ENCODE assay signal across 9 cellular contexts in genomic region chr18:63079114-63079513, GRCh38.
A peak's percentile ranks its signal among the peaks of the same experiment; 100 is the strongest.
DNase-seq lines count a peak whose midpoint lies in the region; ATAC-seq, FAIRE-seq and TF ChIP-seq lines count a peak whose summit lies in the region.
"Had no signal": no experiment of that assay in that cellular context is flagged by ENCODE, and none has a peak within 500 bp of the region (broad histone marks: within the 10 kb centered on the region; RNA-seq: fewer than 3 reads in every experiment).

No MANE protein-coding gene starts in this region.

- CTCF ChIA-PET in GM12878 (lab: Yijun Ruan, JAX) = interaction anchor here (0.7 to 2.2 kb wide), 3 partner anchors 16 to 75 kb away, joined by 3 to 8 read pairs (median 3); no protein-coding TSS in a partner anchor
- CTCF ChIA-PET in CD8-positive, alpha-beta memory T cell (lab: Charles Lee) = no interaction called here

- TF ChIP-seq RAD21 in GM12878 (IDR thresholded peaks at IDR 0.05; ENCODE audit: insufficient read depth, low read depth, low read length) = no peak

- no peak overlapping the region for H2AFZ ChIP-seq in GM12878 (ENCODE audit: control insufficient read depth, low read depth, low read length)

- intact Hi-C loops in GM12878 (cut with micrococcal nuclease; ENCODE audit: unreplicated experiment) = loop anchor here (2.0 to 10.0 kb wide), 2 partner anchors 76 to 364 kb away; partner anchors contain the start of gene PHLPP1

- peak overlapping the region; percentile 51 for H3K27ac ChIP-seq in GM12878 (ENCODE audit: control insufficient read depth, insufficient read depth)
- H3K27ac ChIP-seq in CD8-positive, alpha-beta memory T cell (ENCODE audit: low read depth, low read length) = no peak overlapping the region

- peak; percentile 37 for ATAC-seq in GM21367 (IDR thresholded peaks at IDR 0.05; ENCODE audit: unreplicated experiment)
- ATAC-seq in HG03521 (IDR thresholded peaks at IDR 0.05; ENCODE audit: unreplicated experiment) = peak; percentile 43
- peak; percentile 72 for ATAC-seq in GM12878

- H3K27me3 ChIP-seq in GM12878 (replicated peaks in 1 of 2; ENCODE audit: control insufficient read depth in 2 of 2, insufficient read depth in 2 of 2, low read length in 1 of 2) = no peaks in the 10 kb centered on the region
- no peaks in the 10 kb centered on the region for H3K27me3 ChIP-seq in CD8-positive, alpha-beta memory T cell (ENCODE audit: insufficient read depth, low read length, poor library complexity, severe bottlenecking)

- BruUV-seq in GM12878 (replicated peaks; lab: Mats Ljungman, UMichigan) = no TSS peak

- H3K4me1 ChIP-seq in GM12878 (ENCODE audit: control insufficient read depth, insufficient read depth, low read length) = peaks cover 17% of the 10 kb centered on the region
- H3K4me1 ChIP-seq in CD8-positive, alpha-beta memory T cell (ENCODE audit: insufficient read depth, low read length) = peaks cover 4% of the 10 kb centered on the region

- peaks cover 11% of the 10 kb centered on the region for H3K27me3 Mint-ChIP-seq in T-helper 2 cell treated with Interferon-gamma antibody and Interleukin-4, amounts not matched to agents 5 μg/mL and 100 μg/mL, for 36 hours (ENCODE audit: low read depth)
- H3K27me3 Mint-ChIP-seq in CD8-positive, alpha-beta memory T cell = peaks cover 3 to 22% of the 10 kb centered on the region in 2 donors

- DNase-seq in GM12891 (ENCODE audit: insufficient read length, low spot score) (no peak), GM12878 (ENCODE audit: low read depth, low spot score) (peak; percentile 55), HPDE6-E6E7 (ENCODE audit: extremely low spot score) (no peak), NCI-H1417 treated with DMSO at 0.1 percent for 48 hours (lab: John Stamatoyannopoulos, UW) (no peak)
- no peak for DNase-seq in T-helper 2 cell treated with Interferon-gamma antibody and Interleukin-4, amounts not matched to agents 5 μg/mL and 100 μg/mL, for 36 hours (ENCODE audit: low spot score)
- DNase-seq in CD8-positive, alpha-beta memory T cell = no peak

- in situ Hi-C loops in GM12878 (cut with MboI) = no loop called here

- H3K9me3 Mint-ChIP-seq in T-helper 2 cell treated with Interferon-gamma antibody and Interleukin-4, amounts not matched to agents 5 μg/mL and 100 μg/mL, for 36 hours = peaks cover 21% of the 10 kb centered on the region
- peaks cover 0 to 12% (median 5%) of the 10 kb centered on the region in 5 donors for H3K9me3 Mint-ChIP-seq in CD8-positive, alpha-beta memory T cell

- no peaks in the 10 kb centered on the region for H4K20me1 ChIP-seq in GM12878 (ENCODE audit: control insufficient read depth, insufficient read depth)

- no peaks in the 10 kb centered on the region for H3K79me2 ChIP-seq in GM12878 (ENCODE audit: control insufficient read depth, insufficient read depth, low read length)

- H3K9me3 ChIP-seq in GM12878 (replicated peaks; ENCODE audit: control insufficient read depth, insufficient read depth, low read length) = peaks cover 22% of the 10 kb centered on the region
- no peaks in the 10 kb centered on the region for H3K9me3 ChIP-seq in CD8-positive, alpha-beta memory T cell (ENCODE audit: low read length)

- H3K4me2 ChIP-seq in GM12878 (ENCODE audit: control insufficient read depth, insufficient read depth) = peak overlapping the region; percentile 6; the same call in 1 of the 2 replicates

- WGBS in GM12878 (ENCODE audit: insufficient coverage, insufficient replicate concordance, low lambda C conversion rate, missing lambda C conversion rate) = 0% methylated on average over 1 of the region's 1 CpG

- H3K4me3 ChIP-seq in GM12878 = no peak overlapping the region
- H3K4me3 ChIP-seq in CD8-positive, alpha-beta memory T cell (ENCODE audit: low read length) = no peak overlapping the region

- H3K36me3 Mint-ChIP-seq in T-helper 2 cell treated with Interferon-gamma antibody and Interleukin-4, amounts not matched to agents 5 μg/mL and 100 μg/mL, for 36 hours (ENCODE audit: low read depth) = peaks cover 4% of the 10 kb centered on the region
- peaks cover 0 to 7% (median 4%) of the 10 kb centered on the region in 3 donors for H3K36me3 Mint-ChIP-seq in CD8-positive, alpha-beta memory T cell

- TF ChIP-seq POLR2A in GM12891 (IDR thresholded peaks at IDR 0.05; ENCODE audit: low read depth, low read length) (no peak), GM12878 (IDR thresholded peaks at IDR 0.05; ENCODE audit: low read depth, low read length) (no peak)

- RAD21 ChIA-PET in GM12878 (lab: Charles Lee; ENCODE audit: unreplicated experiment) = interaction anchor here (1.4 to 2.8 kb wide), 2 partner anchors 17 to 19 kb away, joined by 3 to 7 read pairs; no protein-coding TSS in a partner anchor

- POLR2A ChIA-PET in GM12878 (lab: Charles Lee) = no interaction called here
- POLR2A ChIA-PET in CD8-positive, alpha-beta memory T cell (lab: Charles Lee) = no interaction called here

- TF ChIP-seq EP300 in GM12878 (IDR thresholded peaks at IDR 0.05; ENCODE audit: borderline replicate concordance in 1 of 2, control insufficient read depth in 1 of 2, low read depth in 2 of 2, low read length in 2 of 2) = no peak

- no peak overlapping the region for H3K9ac ChIP-seq in GM12878 (ENCODE audit: control insufficient read depth, insufficient read depth, low read length)

- H3K36me3 ChIP-seq in GM12878 (ENCODE audit: control insufficient read depth in 2 of 2, insufficient read depth in 2 of 2, low read length in 1 of 2) = no peaks in the 10 kb centered on the region
- no peaks in the 10 kb centered on the region for H3K36me3 ChIP-seq in CD8-positive, alpha-beta memory T cell (ENCODE audit: insufficient read depth, low read length)

- H3K4me3 Mint-ChIP-seq in T-helper 2 cell treated with Interferon-gamma antibody and Interleukin-4, amounts not matched to agents 5 μg/mL and 100 μg/mL, for 36 hours = no peak overlapping the region
- no peak overlapping the region for H3K4me3 Mint-ChIP-seq in CD8-positive, alpha-beta memory T cell

- no peak for TF ChIP-seq CTCF in GM12878 (IDR thresholded peaks at IDR 0.05 in 2 of 3, conservative IDR thresholded peaks at IDR 0.05 in 1 of 3; ENCODE audit: control insufficient read depth in 2 of 3, extremely low read depth in 1 of 3, insufficient read depth in 1 of 3, low read depth in 3 of 3, low read length in 3 of 3)

- H3K4me1 Mint-ChIP-seq in T-helper 2 cell treated with Interferon-gamma antibody and Interleukin-4, amounts not matched to agents 5 μg/mL and 100 μg/mL, for 36 hours (ENCODE audit: low read depth) = peaks cover 18% of the 10 kb centered on the region
- H3K4me1 Mint-ChIP-seq in CD8-positive, alpha-beta memory T cell = peaks cover 10% of the 10 kb centered on the region in 3 donors

- SMC1A ChIA-PET in GM12878 (lab: Charles Lee; ENCODE audit: uncharacterized antibody, unreplicated experiment) = interaction anchor here (1.4 to 7.2 kb wide), 3 partner anchors 16 to 62 kb away, joined by 4 to 43 read pairs (median 37); no protein-coding TSS in a partner anchor

- no peak overlapping the region for H3K27ac Mint-ChIP-seq in T-helper 2 cell treated with Interferon-gamma antibody and Interleukin-4, amounts not matched to agents 5 μg/mL and 100 μg/mL, for 36 hours
- H3K27ac Mint-ChIP-seq in CD8-positive, alpha-beta memory T cell = no peak overlapping the region

- peak; percentile 94 for FAIRE-seq in GM12891 (lab: Jason Lieb, UNC)
- peak; percentile 41 for FAIRE-seq in GM12878 (lab: Jason Lieb, UNC)
- FAIRE-seq: colon had no signal

TF ChIP-seq in GM12891, 5 proteins besides CTCF, POLR2A, EP300 and RAD21:
- TF ChIP-seq POLR2AphosphoS5 (IDR thresholded peaks at IDR 0.05; ENCODE audit: low read depth, low read length) = no peak
- peak; percentile 70 for TF ChIP-seq SPI1 (IDR thresholded peaks at IDR 0.05; ENCODE audit: low read depth, low read length)

TF ChIP-seq in GM12878, 131 proteins besides CTCF, POLR2A, EP300 and RAD21 (continues in another document):
- no peak for TF ChIP-seq SUZ12 (IDR thresholded peaks at IDR 0.05; ENCODE audit: unreplicated experiment)
- TF ChIP-seq SPI1 (IDR thresholded peaks at IDR 0.05; ENCODE audit: borderline replicate concordance, insufficient read depth, low read depth, low read length) = peak; percentile 48; the same call in 1 of the 2 replicates
- TF ChIP-seq TCF12 (IDR thresholded peaks at IDR 0.05; ENCODE audit: low read depth, low read length) = peak; percentile 92
- peak; percentile 44 for TF ChIP-seq SIX5 (IDR thresholded peaks at IDR 0.05; ENCODE audit: low read depth, low read length, severe bottlenecking)
- TF ChIP-seq PAX8 (IDR thresholded peaks at IDR 0.05) = no peak
- TF ChIP-seq TCF3 (IDR thresholded peaks at IDR 0.05; ENCODE audit: borderline replicate concordance, insufficient read depth, low read depth, low read length) = 0 out of 2 replicates have a peak, but pooled peaks have one; percentile 53
- no peak for TF ChIP-seq STAT1 (conservative IDR thresholded peaks at IDR 0.05)
- TF ChIP-seq GABPA (IDR thresholded peaks at IDR 0.05; ENCODE audit: low read depth) = no peak
- no peak for TF ChIP-seq DPF2 (IDR thresholded peaks at IDR 0.05)
- peak in 1 of 2 experiments; percentile 48; a peak in 1 of 4 replicates for TF ChIP-seq SRF (IDR thresholded peaks at IDR 0.05; ENCODE audit: low read depth in 2 of 2, low read length in 2 of 2)
- no peak for TF ChIP-seq ELK1 (IDR thresholded peaks at IDR 0.05; ENCODE audit: low read depth, low read length)
